ENCODE assay signal across 14 cellular contexts in the genomic region with DNA sequence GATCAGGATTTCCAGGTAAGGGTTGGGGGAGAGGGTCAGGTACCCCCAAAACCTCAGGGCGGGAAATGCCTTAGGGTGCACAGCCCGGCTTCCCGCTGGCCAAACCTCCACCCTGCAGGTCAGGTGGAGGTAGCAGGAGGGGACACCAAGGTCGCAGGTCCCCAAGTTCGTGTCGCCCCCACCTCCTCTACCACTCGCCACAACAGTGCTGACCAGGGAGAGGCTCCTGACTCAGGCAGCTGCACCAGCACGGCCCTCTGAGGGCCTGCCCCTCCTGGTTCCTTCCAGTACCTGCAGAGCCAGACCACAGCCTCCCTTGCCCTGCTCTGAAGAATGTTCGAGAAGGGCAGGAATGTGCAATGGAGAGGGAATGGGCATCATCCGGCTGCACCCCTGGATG. TPM values are rescaled to one million over a fixed set of nuclear protein-coding genes. Genes with fewer than 3 reads are reported as not detected.
DNase-seq lines count a peak whose midpoint lies in the region; ATAC-seq, FAIRE-seq and TF ChIP-seq lines count a peak whose summit lies in the region.
"Had no signal": no experiment of that assay in that cellular context is flagged by ENCODE, and none has a peak within 500 bp of the region (broad histone marks: within the 10 kb centered on the region; RNA-seq: fewer than 3 reads in every experiment).

No MANE protein-coding gene starts in this region.

- peak overlapping the region; percentile 26; the same call in 1 of the 2 replicates for H3K9ac ChIP-seq in BLaER1
- H3K9ac ChIP-seq in BLaER1 treated with 17β-estradiol and CSF1 and Interleukin-3, amounts not matched to agents 10 nM and 100 nM = peak overlapping the region in 8 of 11 experiments; percentile 10 to 69 (median 49); a peak in 13 of 22 replicates
- no peak overlapping the region for H3K9ac ChIP-seq in GM12878 (ENCODE audit: control insufficient read depth, insufficient read depth, low read length)
- H3K9ac ChIP-seq in neuronal stem cell (ENCODE audit: low read depth, low read length, poor library complexity) = no peak overlapping the region
- H3K9ac ChIP-seq: GM23248 had no signal

- TF ChIP-seq EP300 in GM12878 (IDR thresholded peaks at IDR 0.05; ENCODE audit: borderline replicate concordance in 1 of 2, control insufficient read depth in 1 of 2, low read depth in 2 of 2, low read length in 2 of 2) = no peak

- peak; percentile 32; the same call in 1 of the 2 replicates for TF ChIP-seq POLR2A in GM12878 (IDR thresholded peaks at IDR 0.05; ENCODE audit: low read depth, low read length)

- no peaks in the 10 kb centered on the region for H3K9me3 Mint-ChIP-seq in stimulated activated effector memory CD8-positive, alpha-beta T cell treated with anti-CD3 and anti-CD28 coated beads, Interleukin-12 subunit alpha, Interleukin-12 subunit beta, amount 100 ng/mL, for 72 hours
- H3K9me3 Mint-ChIP-seq: CD4-positive, CD25-positive, alpha-beta regulatory T cell; IgD-negative memory B cell had no signal

- H3K4me3 Mint-ChIP-seq in stimulated activated effector memory CD8-positive, alpha-beta T cell treated with anti-CD3 and anti-CD28 coated beads, Interleukin-12 subunit alpha, Interleukin-12 subunit beta, amount 100 ng/mL, for 72 hours = no peak overlapping the region

- no peak overlapping the region for H4K91ac ChIP-seq in neuronal stem cell (ENCODE audit: low read depth, low read length, poor library complexity)

- no peak overlapping the region for H2BK15ac ChIP-seq in neuronal stem cell (ENCODE audit: low read length)

- H2BK12ac ChIP-seq in neuronal stem cell (ENCODE audit: low read length) = no peak overlapping the region

- H3K27ac ChIP-seq in BLaER1 = peak overlapping the region; percentile 63
- peak overlapping the region in 4 of 11 experiments; percentile 45 to 61 (median 50); a peak in 7 of 22 replicates for H3K27ac ChIP-seq in BLaER1 treated with 17β-estradiol and CSF1 and Interleukin-3, amounts not matched to agents 10 nM and 100 nM
- H3K27ac ChIP-seq in GM12878 (ENCODE audit: control insufficient read depth, insufficient read depth) = no peak overlapping the region
- no peak overlapping the region for H3K27ac ChIP-seq in neuronal stem cell (replicated peaks; ENCODE audit: low read length)
- no peak overlapping the region for H3K27ac ChIP-seq in A673 (ENCODE audit: low read depth, low read length, poor library complexity, severe bottlenecking)
- H3K27ac ChIP-seq: A549, GM23248 had no signal

- H3K4me1 Mint-ChIP-seq in stimulated activated effector memory CD8-positive, alpha-beta T cell treated with anti-CD3 and anti-CD28 coated beads, Interleukin-12 subunit alpha, Interleukin-12 subunit beta, amount 100 ng/mL, for 72 hours = peaks cover 26% of the 10 kb centered on the region

- no peak overlapping the region for H3K27ac Mint-ChIP-seq in stimulated activated effector memory CD8-positive, alpha-beta T cell treated with anti-CD3 and anti-CD28 coated beads, Interleukin-12 subunit alpha, Interleukin-12 subunit beta, amount 100 ng/mL, for 72 hours
- H3K27ac Mint-ChIP-seq: CD4-positive, CD25-positive, alpha-beta regulatory T cell had no signal

- H3K9me3 ChIP-seq in BLaER1 = no peaks in the 10 kb centered on the region
- H3K9me3 ChIP-seq in BLaER1 treated with 17β-estradiol and CSF1 and Interleukin-3, amounts not matched to agents 10 nM and 100 nM (replicated peaks in 1 of 11) = no peaks in the 10 kb centered on the region
- no peaks in the 10 kb centered on the region for H3K9me3 ChIP-seq in GM12878 (replicated peaks; ENCODE audit: control insufficient read depth, insufficient read depth, low read length)
- H3K9me3 ChIP-seq in neuronal stem cell (replicated peaks in 1 of 2; ENCODE audit: control insufficient read depth in 2 of 2, insufficient read depth in 1 of 2, low read depth in 1 of 2, low read length in 2 of 2) = no peaks in the 10 kb centered on the region
- no peaks in the 10 kb centered on the region for H3K9me3 ChIP-seq in A673 (ENCODE audit: low read depth, low read length, poor library complexity, severe bottlenecking)
- H3K9me3 ChIP-seq: A549 had no signal

- H3K18ac ChIP-seq in neuronal stem cell (ENCODE audit: low read length) = no peak overlapping the region

- H3K36me3 ChIP-seq in BLaER1 (peaks cover 34% of the 10 kb centered on the region), GM12878 (ENCODE audit: control insufficient read depth in 2 of 2, insufficient read depth in 2 of 2, low read length in 1 of 2) (peaks cover 5 to 14% of the 10 kb centered on the region in 2 experiments; a peak in 3 of 4 replicates), neuronal stem cell (replicated peaks in 1 of 2; ENCODE audit: control insufficient read depth in 2 of 2, insufficient read depth in 2 of 2, low read length in 2 of 2) (peaks cover 21 to 43% of the 10 kb centered on the region in 2 donors), A673 (ENCODE audit: insufficient read depth, low read length, poor library complexity, severe bottlenecking) (peaks cover 20% of the 10 kb centered on the region)
- peaks cover 29 to 42% (median 34%) of the 10 kb centered on the region in 11 experiments for H3K36me3 ChIP-seq in BLaER1 treated with 17β-estradiol and CSF1 and Interleukin-3, amounts not matched to agents 10 nM and 100 nM

- H4K20me1 ChIP-seq in BLaER1 = peaks cover 26% of the 10 kb centered on the region
- peaks cover 0 to 68% (median 36%) of the 10 kb centered on the region in 11 experiments; a peak in 18 of 22 replicates for H4K20me1 ChIP-seq in BLaER1 treated with 17β-estradiol and CSF1 and Interleukin-3, amounts not matched to agents 10 nM and 100 nM
- H4K20me1 ChIP-seq in GM12878 (ENCODE audit: control insufficient read depth, insufficient read depth) = no peaks in the 10 kb centered on the region

- in situ Hi-C loops in GM12878 (cut with MboI) = loop anchor here (5.0 kb wide), 1 partner anchor 259 kb away; no protein-coding TSS in a partner anchor

- intact Hi-C loops in GM12878 (cut with micrococcal nuclease; ENCODE audit: unreplicated experiment) (no loop called here), A673 (cut with micrococcal nuclease; ENCODE audit: unreplicated experiment) (no loop called here)

- H3K23ac ChIP-seq in neuronal stem cell (ENCODE audit: low read depth, low read length, poor library complexity) = peak overlapping the region; percentile 29

- no peak overlapping the region for H2BK120ac ChIP-seq in neuronal stem cell (ENCODE audit: low read depth, low read length)

- peaks cover 4% of the 10 kb centered on the region for H3K79me2 ChIP-seq in GM12878 (ENCODE audit: control insufficient read depth, insufficient read depth, low read length)

- H3K4ac ChIP-seq in neuronal stem cell (ENCODE audit: low read length) = no peak overlapping the region

- no peaks in the 10 kb centered on the region for H3K27me3 ChIP-seq in BLaER1
- no peaks in the 10 kb centered on the region; a peak in 1 of 22 replicates for H3K27me3 ChIP-seq in BLaER1 treated with 17β-estradiol and CSF1 and Interleukin-3, amounts not matched to agents 10 nM and 100 nM
- H3K27me3 ChIP-seq in GM12878 (replicated peaks in 1 of 2; ENCODE audit: control insufficient read depth in 2 of 2, insufficient read depth in 2 of 2, low read length in 1 of 2) = no peaks in the 10 kb centered on the region
- H3K27me3 ChIP-seq in neuronal stem cell (ENCODE audit: control insufficient read depth in 3 of 3, insufficient read depth in 3 of 3, low read depth in 1 of 3, low read length in 3 of 3) = peaks cover 0 to 2% (median 0%) of the 10 kb centered on the region in 3 experiments
- H3K27me3 ChIP-seq in A673 (replicated peaks; ENCODE audit: insufficient read depth, low read depth, low read length, poor library complexity) = no peaks in the 10 kb centered on the region

- TF ChIP-seq CTCF in GM12878 (IDR thresholded peaks at IDR 0.05 in 2 of 3, conservative IDR thresholded peaks at IDR 0.05 in 1 of 3; ENCODE audit: control insufficient read depth in 2 of 3, extremely low read depth in 1 of 3, insufficient read depth in 1 of 3, low read depth in 3 of 3, low read length in 3 of 3) (no peak), A673 (conservative IDR thresholded peaks at IDR 0.05; ENCODE audit: low read depth, low read length) (no peak)

- CTCF ChIA-PET in GM12878 (lab: Yijun Ruan, JAX) = no interaction called here
- CTCF ChIA-PET in A673 (lab: Charles Lee) = interaction anchor here (1.3 kb wide), 1 partner anchor 301 kb away, joined by 6 read pairs; no protein-coding TSS in a partner anchor

- no peak overlapping the region for H2BK5ac ChIP-seq in neuronal stem cell (ENCODE audit: low read length)

- 96% methylated on average over 10 of the region's 10 CpGs for WGBS in GM12878 (ENCODE audit: insufficient coverage, insufficient replicate concordance, low lambda C conversion rate, missing lambda C conversion rate)
- no CpG with 5 or more reads among the region's 10 CpGs for WGBS in neuronal stem cell (ENCODE audit: extremely low coverage in 2 of 2, insufficient read length in 2 of 2, insufficient replicate concordance in 1 of 2), 2 donors

- no peak for FAIRE-seq in GM12878 (lab: Jason Lieb, UNC)
- FAIRE-seq: A549, H54 had no signal

- DNase-seq in GM12878 (ENCODE audit: low read depth, low spot score) = no peak
- DNase-seq in neuronal stem cell (ENCODE audit: low spot score) = no peak
- DNase-seq in A673 (ENCODE audit: low spot score) = no peak
- DNase-seq in stimulated activated effector memory CD8-positive, alpha-beta T cell treated with anti-CD3 and anti-CD28 coated beads, Interleukin-12 subunit alpha, Interleukin-12 subunit beta, amount 100 ng/mL, for 72 hours (ENCODE audit: low spot score in 2 of 2) = no peak
- DNase-seq: CD4-positive, CD25-positive, alpha-beta regulatory T cell; DMS53; GF-D8; GM23248 had no signal

- H3K79me1 ChIP-seq in neuronal stem cell (ENCODE audit: low read depth, low read length) = peaks cover 4% of the 10 kb centered on the region

- H3K4me2 ChIP-seq in BLaER1 (peak overlapping the region; percentile 86), GM12878 (ENCODE audit: control insufficient read depth, insufficient read depth) (no peak overlapping the region), neuronal stem cell (ENCODE audit: insufficient read depth, low read length, poor library complexity, severe bottlenecking) (no peak overlapping the region)
- H3K4me2 ChIP-seq in BLaER1 treated with 17β-estradiol and CSF1 and Interleukin-3, amounts not matched to agents 10 nM and 100 nM = peak overlapping the region in 9 of 11 experiments; percentile 26 to 91 (median 73); a peak in 17 of 22 replicates
- H3K4me2 ChIP-seq: A549 had no signal

- H3K4me1 ChIP-seq in BLaER1 = peaks cover 86% of the 10 kb centered on the region
- H3K4me1 ChIP-seq in BLaER1 treated with 17β-estradiol and CSF1 and Interleukin-3, amounts not matched to agents 10 nM and 100 nM = peaks cover 33 to 85% (median 71%) of the 10 kb centered on the region in 10 experiments
- H3K4me1 ChIP-seq in GM12878 (ENCODE audit: control insufficient read depth, insufficient read depth, low read length) = peaks cover 4% of the 10 kb centered on the region; the same call in 1 of the 2 replicates
- peaks cover 4 to 15% of the 10 kb centered on the region in 2 donors for H3K4me1 ChIP-seq in neuronal stem cell (ENCODE audit: control insufficient read depth in 2 of 2, insufficient read depth in 1 of 2, low read depth in 1 of 2, low read length in 2 of 2)
- no peaks in the 10 kb centered on the region for H3K4me1 ChIP-seq in A673 (ENCODE audit: insufficient read depth, low read length, poor library complexity, severe bottlenecking)

- RAD21 ChIA-PET in GM12878 (lab: Charles Lee; ENCODE audit: unreplicated experiment) = no interaction called here

- no peak overlapping the region for H2AFZ ChIP-seq in GM12878 (ENCODE audit: control insufficient read depth, low read depth, low read length)
- H2AFZ ChIP-seq in neuronal stem cell (ENCODE audit: low read length) = no peak overlapping the region
- H2AFZ ChIP-seq: GM23248 had no signal

- H4K8ac ChIP-seq in neuronal stem cell (ENCODE audit: low read depth, low read length) = no peak overlapping the region

- no peak overlapping the region for H3K14ac ChIP-seq in neuronal stem cell (ENCODE audit: low read length)

- SMC1A ChIA-PET in GM12878 (lab: Charles Lee; ENCODE audit: uncharacterized antibody, unreplicated experiment) = no interaction called here

- no peak for ATAC-seq in GM12878
- ATAC-seq in stimulated activated effector memory CD8-positive, alpha-beta T cell treated with anti-CD3 and anti-CD28 coated beads, Interleukin-12 subunit alpha, Interleukin-12 subunit beta, amount 100 ng/mL, for 72 hours = no peak
- ATAC-seq: A549, HCT116 had no signal

- TF ChIP-seq RAD21 in GM12878 (IDR thresholded peaks at IDR 0.05; ENCODE audit: insufficient read depth, low read depth, low read length) = no peak

- H3K4me3 ChIP-seq in BLaER1 (no peak overlapping the region), GM12878 (no peak overlapping the region), neuronal stem cell (ENCODE audit: low read length in 2 of 2) (no peak overlapping the region), A673 (ENCODE audit: low read depth, low read length, poor library complexity, severe bottlenecking) (no peak overlapping the region)
- H3K4me3 ChIP-seq in BLaER1 treated with 17β-estradiol and CSF1 and Interleukin-3, amounts not matched to agents 10 nM and 100 nM = peak overlapping the region in 1 of 10 experiments; percentile 38; a peak in 2 of 20 replicates
- H3K4me3 ChIP-seq: A549, GM23248 had no signal

- BruUV-seq in GM12878 (replicated peaks; lab: Mats Ljungman, UMichigan) = no TSS peak
- BruUV-seq in A673 (replicated peaks; lab: Mats Ljungman, UMichigan) = no TSS peak

- H2AK5ac ChIP-seq in neuronal stem cell (ENCODE audit: low read depth, low read length) = no peak overlapping the region

- peaks cover 24% of the 10 kb centered on the region for H3K36me3 Mint-ChIP-seq in stimulated activated effector memory CD8-positive, alpha-beta T cell treated with anti-CD3 and anti-CD28 coated beads, Interleukin-12 subunit alpha, Interleukin-12 subunit beta, amount 100 ng/mL, for 72 hours

- POLR2A ChIA-PET in GM12878 (lab: Charles Lee) = no interaction called here
- POLR2A ChIA-PET in A673 (lab: Charles Lee; ENCODE audit: low non-redundant PET) = no interaction called here

RNA-seq across cellular contexts. Expression of a gene that starts 3.9 kb away (rescaled TPM):
- total RNA-seq in GM12878 (2013; cell fraction: nucleolus; rRNA removed) = 15.1 and 16.4 TPM in 2 replicates
- 146 and 151 TPM in 2 replicates for total RNA-seq in GM12878 (2014; rRNA removed)
- 70.1 and 75.0 TPM in 2 replicates for total RNA-seq in GM12878 (2014; rRNA removed; fragmentation: Illumina TruSeq; extraction: Trizol)
- 107 and 115 TPM in 2 replicates for total RNA-seq in GM12878 (2021)
- 33.5 TPM for polyA plus RNA-seq in GM12878 (2011; ENCODE audit: low read depth)
- 74.1 and 113 TPM in 2 replicates for polyA plus RNA-seq in GM12878 (2011; rRNA removed)
- 182 and 250 TPM in 2 replicates for polyA plus RNA-seq in GM12878 (2011; cell fraction: cytosol; rRNA removed)
- polyA plus RNA-seq in GM12878 (2011; cell fraction: nucleus; rRNA removed) = 108 and 155 TPM in 2 replicates
- polyA plus RNA-seq in GM12878 (2012) = 66.3 and 76.9 TPM in 2 replicates
- polyA plus RNA-seq in GM12878 (2014; fragmentation: Illumina TruSeq; extraction: Trizol) = 33.3 and 105 TPM in 2 replicates
- polyA plus RNA-seq in GM12878 (2014; fragmentation: Nextera tagmentation; extraction: Ambion mirVana) = 10 to 100 TPM in 1 of 2 experiments, 1 to 10 TPM in 1; 1.6 to 17.9 TPM
- polyA plus RNA-seq in GM12878 (2014; rRNA removed) = 169 and 186 TPM in 2 replicates
- 100 to 1,000 TPM; 165 to 185 TPM for polyA plus RNA-seq in GM12878 (2016; fragmentation: Nextera tagmentation; extraction: Ambion mirVana)
- 49.0 and 63.2 TPM in 2 replicates for polyA minus RNA-seq in GM12878 (2011; rRNA and poly(A)+ RNA removed)
- polyA minus RNA-seq in GM12878 (2011; cell fraction: cytosol; rRNA and poly(A)+ RNA removed) = 25.3 and 25.8 TPM in 2 replicates
- polyA minus RNA-seq in GM12878 (2011; cell fraction: nucleus; rRNA and poly(A)+ RNA removed) = 11.0 and 16.1 TPM in 2 replicates
- polyA plus RNA-seq in neuronal stem cell (2013, experiment 1 of 2) = 68.8 TPM
- 73.1 TPM for polyA plus RNA-seq in neuronal stem cell (2013, experiment 2 of 2)
- total RNA-seq in A673 (2021) = 150 and 157 TPM in 2 replicates

RNA-seq across cellular contexts. Expression of a gene that starts 14.0 kb away (rescaled TPM):
- total RNA-seq in GM12878 (2013; cell fraction: nucleolus; rRNA removed) = 38.0 and 46.9 TPM in 2 replicates
- total RNA-seq in GM12878 (2014; rRNA removed) = 19.1 and 19.9 TPM in 2 replicates
- 11.0 and 11.5 TPM in 2 replicates for total RNA-seq in GM12878 (2014; rRNA removed; fragmentation: Illumina TruSeq; extraction: Trizol)
- 25.4 and 27.1 TPM in 2 replicates for total RNA-seq in GM12878 (2021)
- polyA plus RNA-seq in GM12878 (2011; ENCODE audit: low read depth) = 4.6 TPM
- polyA plus RNA-seq in GM12878 (2011; rRNA removed) = 4.7 and 6.0 TPM in 2 replicates
- polyA plus RNA-seq in GM12878 (2011; cell fraction: cytosol; rRNA removed) = 10.6 and 14.2 TPM in 2 replicates
- 23.2 and 31.8 TPM in 2 replicates for polyA plus RNA-seq in GM12878 (2011; cell fraction: nucleus; rRNA removed)
- 12.8 and 13.0 TPM in 2 replicates for polyA plus RNA-seq in GM12878 (2012)
- 3.8 and 9.3 TPM in 2 replicates for polyA plus RNA-seq in GM12878 (2014; fragmentation: Illumina TruSeq; extraction: Trizol)
- polyA plus RNA-seq in GM12878 (2014; fragmentation: Nextera tagmentation; extraction: Ambion mirVana) = under 1 TPM; 0.26 to 0.68 TPM
- 17.2 and 19.2 TPM in 2 replicates for polyA plus RNA-seq in GM12878 (2014; rRNA removed)
- 1 to 10 TPM; 1.5 to 2.6 TPM for polyA plus RNA-seq in GM12878 (2016; fragmentation: Nextera tagmentation; extraction: Ambion mirVana)
- polyA minus RNA-seq in GM12878 (2011; rRNA and poly(A)+ RNA removed) = 6.1 and 13.8 TPM in 2 replicates
- 7.1 and 7.8 TPM in 2 replicates for polyA minus RNA-seq in GM12878 (2011; cell fraction: cytosol; rRNA and poly(A)+ RNA removed)
- 7.9 and 11.8 TPM in 2 replicates for polyA minus RNA-seq in GM12878 (2011; cell fraction: nucleus; rRNA and poly(A)+ RNA removed)
- 19.3 TPM for polyA plus RNA-seq in neuronal stem cell (2013, experiment 1 of 2)
- 18.9 TPM for polyA plus RNA-seq in neuronal stem cell (2013, experiment 2 of 2)
- total RNA-seq in A673 (2021) = 32.7 and 38.2 TPM in 2 replicates

RNA-seq across cellular contexts. Expression of a gene that starts 15.3 kb away (rescaled TPM):
- 38.0 and 48.1 TPM in 2 replicates for total RNA-seq in GM12878 (2013; cell fraction: nucleolus; rRNA removed)
- total RNA-seq in GM12878 (2014; rRNA removed) (42.5 and 48.8 TPM in 2 replicates), GM12878 (2014; rRNA removed; fragmentation: Illumina TruSeq; extraction: Trizol) (19.7 and 24.2 TPM in 2 replicates), GM12878 (2021) (40.7 and 43.5 TPM in 2 replicates), A673 (2021) (38.7 and 47.1 TPM in 2 replicates)
- polyA plus RNA-seq in GM12878 (2011; ENCODE audit: low read depth) = 8.8 TPM
- polyA plus RNA-seq in GM12878 (2011; rRNA removed) (10.9 and 32.0 TPM in 2 replicates), GM12878 (2014; fragmentation: Illumina TruSeq; extraction: Trizol) (2.8 and 12.6 TPM in 2 replicates), GM12878 (2014; fragmentation: Nextera tagmentation; extraction: Ambion mirVana) (1 to 10 TPM in 1 of 2 experiments, under 1 TPM in 1; 0.76 to 2.9 TPM), GM12878 (2014; rRNA removed) (44.4 and 58.3 TPM in 2 replicates), GM12878 (2016; fragmentation: Nextera tagmentation; extraction: Ambion mirVana) (1 to 10 TPM; 3.7 to 5.6 TPM)
- polyA plus RNA-seq in GM12878 (2011; cell fraction: cytosol; rRNA removed) = 87.8 and 103 TPM in 2 replicates
- 103 and 128 TPM in 2 replicates for polyA plus RNA-seq in GM12878 (2011; cell fraction: nucleus; rRNA removed)
- polyA plus RNA-seq in GM12878 (2012) = 28.8 and 33.5 TPM in 2 replicates
- polyA minus RNA-seq in GM12878 (2011; rRNA and poly(A)+ RNA removed) = 79.7 and 138 TPM in 2 replicates
- polyA minus RNA-seq in GM12878 (2011; cell fraction: cytosol; rRNA and poly(A)+ RNA removed) = 32.0 and 38.6 TPM in 2 replicates
- polyA minus RNA-seq in GM12878 (2011; cell fraction: nucleus; rRNA and poly(A)+ RNA removed) = 24.1 and 43.6 TPM in 2 replicates
- 30.5 TPM for polyA plus RNA-seq in neuronal stem cell (2013, experiment 1 of 2)
- polyA plus RNA-seq in neuronal stem cell (2013, experiment 2 of 2) = 28.5 TPM

RNA-seq across cellular contexts. Expression of a gene that starts 30.5 kb away (rescaled TPM):
- total RNA-seq in GM12878 (2013; cell fraction: nucleolus; rRNA removed) = 20.8 and 21.3 TPM in 2 replicates
- total RNA-seq in GM12878 (2014; rRNA removed) (123 and 142 TPM in 2 replicates), GM12878 (2014; rRNA removed; fragmentation: Illumina TruSeq; extraction: Trizol) (60.4 and 63.0 TPM in 2 replicates), GM12878 (2021) (133 and 141 TPM in 2 replicates), A673 (2021) (261 and 321 TPM in 2 replicates)
- 39.2 TPM for polyA plus RNA-seq in GM12878 (2011; ENCODE audit: low read depth)
- polyA plus RNA-seq in GM12878 (2011; rRNA removed) (5.0 and 11.1 TPM in 2 replicates), GM12878 (2014; fragmentation: Illumina TruSeq; extraction: Trizol) (28.2 and 60.5 TPM in 2 replicates), GM12878 (2014; fragmentation: Nextera tagmentation; extraction: Ambion mirVana) (10 to 100 TPM; 11.0 to 15.3 TPM), GM12878 (2014; rRNA removed) (235 and 245 TPM in 2 replicates), GM12878 (2016; fragmentation: Nextera tagmentation; extraction: Ambion mirVana) (100 to 1,000 TPM; 132 to 161 TPM)
- polyA plus RNA-seq in GM12878 (2011; cell fraction: cytosol; rRNA removed) = 14.1 and 21.2 TPM in 2 replicates
- 11.7 and 12.6 TPM in 2 replicates for polyA plus RNA-seq in GM12878 (2011; cell fraction: nucleus; rRNA removed)
- polyA plus RNA-seq in GM12878 (2012) = 101 and 103 TPM in 2 replicates
- polyA minus RNA-seq in GM12878 (2011; rRNA and poly(A)+ RNA removed) = 2.3 and 4.6 TPM in 2 replicates
- polyA minus RNA-seq in GM12878 (2011; cell fraction: cytosol; rRNA and poly(A)+ RNA removed) = 12.4 and 18.3 TPM in 2 replicates
- 1.5 and 2.6 TPM in 2 replicates for polyA minus RNA-seq in GM12878 (2011; cell fraction: nucleus; rRNA and poly(A)+ RNA removed)
- polyA plus RNA-seq in neuronal stem cell (2013, experiment 1 of 2) = 329 TPM
- 313 TPM for polyA plus RNA-seq in neuronal stem cell (2013, experiment 2 of 2)

RNA-seq across cellular contexts. Expression of a gene that starts 35.2 kb away (rescaled TPM):
- total RNA-seq in GM12878 (2013; cell fraction: nucleolus; rRNA removed) = 5.9 and 9.1 TPM in 2 replicates
- total RNA-seq in GM12878 (2014; rRNA removed) = 7.2 and 8.0 TPM in 2 replicates
- total RNA-seq in GM12878 (2014; rRNA removed; fragmentation: Illumina TruSeq; extraction: Trizol) = 4.0 and 4.7 TPM in 2 replicates
- 13.0 and 13.1 TPM in 2 replicates for total RNA-seq in GM12878 (2021)
- 4.2 TPM for polyA plus RNA-seq in GM12878 (2011; ENCODE audit: low read depth)
- 2.0 TPM in 2 replicates for polyA plus RNA-seq in GM12878 (2011; rRNA removed)
- 4.1 and 7.0 TPM in 2 replicates for polyA plus RNA-seq in GM12878 (2011; cell fraction: cytosol; rRNA removed)
- 15.3 and 20.1 TPM in 2 replicates for polyA plus RNA-seq in GM12878 (2011; cell fraction: nucleus; rRNA removed)
- 5.8 and 8.8 TPM in 2 replicates for polyA plus RNA-seq in GM12878 (2012)
- polyA plus RNA-seq in GM12878 (2014; fragmentation: Illumina TruSeq; extraction: Trizol) = 2.9 and 3.1 TPM in 2 replicates
- 1 to 10 TPM in 1 of 2 experiments, under 1 TPM in 1; 0.53 to 1.8 TPM for polyA plus RNA-seq in GM12878 (2014; fragmentation: Nextera tagmentation; extraction: Ambion mirVana)
- 20.3 and 21.5 TPM in 2 replicates for polyA plus RNA-seq in GM12878 (2014; rRNA removed)
- polyA plus RNA-seq in GM12878 (2016; fragmentation: Nextera tagmentation; extraction: Ambion mirVana) = 10 to 100 TPM; 16.1 to 16.4 TPM
- 0.80 and 0.98 TPM in 2 replicates for polyA minus RNA-seq in GM12878 (2011; rRNA and poly(A)+ RNA removed)
- polyA minus RNA-seq in GM12878 (2011; cell fraction: cytosol; rRNA and poly(A)+ RNA removed) = 3.9 and 4.1 TPM in 2 replicates
- polyA minus RNA-seq in GM12878 (2011; cell fraction: nucleus; rRNA and poly(A)+ RNA removed) = 1.5 and 2.6 TPM in 2 replicates
- polyA plus RNA-seq in neuronal stem cell (2013, experiment 1 of 2) = 17.1 TPM
- 17.8 TPM for polyA plus RNA-seq in neuronal stem cell (2013, experiment 2 of 2)
- total RNA-seq in A673 (2021) = 27.5 and 28.7 TPM in 2 replicates

Comparison
In these comparisons a context has a peak if more than half of its experiments do, and no peak if none do; other contexts are left out.
1. H3K4me2 ChIP-seq: peak in BLaER1 (single experiment) and BLaER1 treated with 17β-estradiol and CSF1 and Interleukin-3, amounts not matched to agents 10 nM and 100 nM (9 of 11); none in GM12878 (single experiment) and neuronal stem cell (single experiment).
2. H3K9ac ChIP-seq: peak in BLaER1 (single experiment) and BLaER1 treated with 17β-estradiol and CSF1 and Interleukin-3, amounts not matched to agents 10 nM and 100 nM (8 of 11); none in GM12878 (single experiment) and neuronal stem cell (single experiment).